ENCODE assay signal across 15 cellular contexts in genomic region chr6:31948306-31948705, GRCh38. TPM values are rescaled to one million over a fixed set of nuclear protein-coding genes. Genes with fewer than 3 reads are reported as not detected.
DNase-seq lines count a peak whose midpoint lies in the region; ATAC-seq and TF ChIP-seq lines count a peak whose summit lies in the region.
"Had no signal": no experiment of that assay in that cellular context is flagged by ENCODE, and none has a peak within 500 bp of the region (broad histone marks: within the 10 kb centered on the region; RNA-seq: fewer than 3 reads in every experiment).

No MANE protein-coding gene starts in this region.

- intact Hi-C loops in Right ventricle myocardium inferior (cut with DNase I) = no loop called here
- intact Hi-C loops in left ventricle myocardium superior (cut with micrococcal nuclease) = no loop called here
- intact Hi-C loops in right lobe of liver (cut with DNase I) = no loop called here

- peaks cover 0 to 36% (median 12%) of the 10 kb centered on the region in 4 donors for H3K4me1 ChIP-seq in right lobe of liver

- H3K27me3 ChIP-seq in right lobe of liver = no peaks in the 10 kb centered on the region
- H3K27me3 ChIP-seq: SJSA1 had no signal

- peak overlapping the region in 2 of 3 donors; percentile 78 to 92 for H3K4me3 ChIP-seq in right lobe of liver
- H3K4me3 ChIP-seq: GM12878, SJSA1 had no signal

- TF ChIP-seq CTCF in right lobe of liver (IDR thresholded peaks at IDR 0.05) = no peak

- no peaks in the 10 kb centered on the region for H3K9me3 ChIP-seq in right lobe of liver
- H3K9me3 ChIP-seq: SJSA1 had no signal

- ATAC-seq in Right ventricle myocardium inferior (no peak), left ventricle myocardium superior (no peak), right lobe of liver (no peak)
- ATAC-seq: GM12878 had no signal

- WGBS in right lobe of liver (ENCODE audit: insufficient coverage, low coverage, low lambda C conversion rate, missing lambda C conversion rate) = 40% methylated on average over 4 of the region's 5 CpGs

- DNase-seq in Right ventricle myocardium inferior (ENCODE audit: missing footprints) = peak; percentile 9
- no peak for DNase-seq in left ventricle myocardium superior
- no peak for DNase-seq in right lobe of liver
- DNase-seq in NCI-H2171 (lab: John Stamatoyannopoulos, UW) = no peak
- no peak for DNase-seq in hippocampal formation (lab: John Stamatoyannopoulos, UW)
- DNase-seq in DMS53 (lab: John Stamatoyannopoulos, UW) = no peak
- DNase-seq: 8988T; CD8-positive, alpha-beta memory T cell; GDM1; H9; NCI-H187; NCI-H446 had no signal

- peak overlapping the region in 2 of 3 donors; percentile 91 to 96 for H3K27ac ChIP-seq in right lobe of liver
- H3K27ac ChIP-seq: SJSA1 had no signal

- H3K36me3 ChIP-seq in right lobe of liver = peaks cover 0 to 69% (median 28%) of the 10 kb centered on the region in 4 donors

- no peak for TF ChIP-seq POLR2A in right lobe of liver (IDR thresholded peaks at IDR 0.05)

RNA-seq across cellular contexts. Expression of gene CFB, which starts 2.4 kb away (rescaled TPM):
- total RNA-seq in Right ventricle myocardium inferior = 8.8 TPM
- total RNA-seq in left ventricle myocardium superior = 39.6 TPM
- 1,000 to 10,000 TPM; 1,939 to 4,112 (median 3,131) TPM for total RNA-seq in right lobe of liver
- total RNA-seq: HT1080 had no signal

RNA-seq across cellular contexts. Expression of gene NELFE, which starts 10.5 kb away (rescaled TPM):
- total RNA-seq in Right ventricle myocardium inferior (41.9 TPM), left ventricle myocardium superior (42.0 TPM), right lobe of liver (10 to 100 TPM in 5 of 6 experiments, 1 to 10 TPM in 1; 9.3 to 33.8 (median 18.3) TPM)

RNA-seq across cellular contexts. Expression of gene SKIC2, which starts 10.7 kb away (rescaled TPM):
- 30.7 TPM for total RNA-seq in Right ventricle myocardium inferior
- 31.5 TPM for total RNA-seq in left ventricle myocardium superior
- 10 to 100 TPM; 26.3 to 73.1 (median 47.1) TPM for total RNA-seq in right lobe of liver

RNA-seq across cellular contexts. Expression of gene C2, which starts 20.8 kb away (rescaled TPM):
- total RNA-seq in Right ventricle myocardium inferior = 8.9 TPM
- total RNA-seq in left ventricle myocardium superior = 5.8 TPM
- 100 to 1,000 TPM; 309 to 739 (median 533) TPM for total RNA-seq in right lobe of liver

RNA-seq across cellular contexts. Expression of gene DXO, which starts 23.6 kb away (rescaled TPM):
- total RNA-seq in Right ventricle myocardium inferior (9.8 TPM), left ventricle myocardium superior (11.5 TPM), right lobe of liver (10 to 100 TPM in 5 of 6 experiments, 1 to 10 TPM in 1; 9.8 to 14.6 (median 12.1) TPM)

Comparison
In these comparisons a context has a peak if more than half of its experiments do, and no peak if none do; other contexts are left out.
1. RNA of gene CFB, which starts 2.4 kb away (total RNA-seq): 1,939 to 4,112 TPM in right lobe of liver; 39.6 TPM in left ventricle myocardium superior (single experiment) and 8.8 TPM in Right ventricle myocardium inferior (single experiment); every median in the first group is over 10 times any median in the second.